Comparison of ENCODE assay signal across 1 cellular context in the genomic region with DNA sequence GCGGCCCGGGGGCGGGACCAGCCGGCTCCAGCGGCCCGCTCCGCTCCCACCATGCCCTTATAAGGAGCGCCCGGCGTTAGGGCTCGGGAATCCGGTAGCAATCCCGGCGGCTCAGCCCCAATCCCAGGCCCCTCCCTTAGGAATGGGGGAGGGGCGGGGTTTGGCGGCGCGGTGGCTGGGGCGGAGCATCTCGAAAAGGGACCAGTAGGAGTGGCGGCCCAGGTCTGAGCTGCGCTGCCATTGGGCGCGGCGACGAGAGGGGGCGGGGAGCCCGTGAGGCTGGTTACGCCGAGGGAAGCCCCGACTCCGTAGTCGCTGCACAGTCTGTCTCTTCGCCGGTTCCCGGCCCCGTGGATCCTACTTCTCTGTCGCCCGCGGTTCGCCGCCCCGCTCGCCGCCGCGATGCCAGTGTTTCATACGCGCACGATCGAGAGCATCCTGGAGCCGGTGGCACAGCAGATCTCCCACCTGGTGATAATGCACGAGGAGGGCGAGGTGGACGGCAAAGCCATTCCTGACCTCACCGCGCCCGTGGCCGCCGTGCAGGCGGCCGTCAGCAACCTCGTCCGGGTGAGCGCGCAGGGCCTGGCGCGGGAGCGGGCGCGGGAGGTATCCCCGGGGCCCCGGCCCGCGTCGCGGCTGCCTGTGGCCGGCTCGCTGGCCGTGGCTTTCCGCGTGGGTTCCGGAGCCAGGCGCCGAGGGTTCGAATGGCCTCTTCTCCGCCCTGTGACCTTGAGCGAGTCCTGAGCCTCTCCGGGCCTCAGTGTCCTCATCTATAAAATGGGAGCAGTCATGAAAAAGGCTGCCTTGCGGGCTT.
TF ChIP-seq lines count a peak whose summit lies in the region.

VCL (plus strand) TSS at position 311 of the 817 bp plus-strand sequence; CDS start at position 403, 92 bp downstream.

TF ChIP-seq in HepG2, 621 proteins besides CTCF, POLR2A, EP300 and RAD21 (continued from another document and continues in another):
- no peak for TF ChIP-seq MTERF4 (CRISPR knock-in tag; IDR thresholded peaks at IDR 0.05)
- TF ChIP-seq, protein P1, sequence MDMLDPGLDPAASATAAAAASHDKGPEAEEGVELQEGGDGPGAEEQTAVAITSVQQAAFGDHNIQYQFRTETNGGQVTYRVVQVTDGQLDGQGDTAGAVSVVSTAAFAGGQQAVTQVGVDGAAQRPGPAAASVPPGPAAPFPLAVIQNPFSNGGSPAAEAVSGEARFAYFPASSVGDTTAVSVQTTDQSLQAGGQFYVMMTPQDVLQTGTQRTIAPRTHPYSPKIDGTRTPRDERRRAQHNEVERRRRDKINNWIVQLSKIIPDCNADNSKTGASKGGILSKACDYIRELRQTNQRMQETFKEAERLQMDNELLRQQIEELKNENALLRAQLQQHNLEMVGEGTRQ (IDR thresholded peaks at IDR 0.05; ENCODE audit: low read depth, low read length): no peak
- TF ChIP-seq, protein P1 (CRISPR knock-in tag; IDR thresholded peaks at IDR 0.05; ENCODE audit: borderline replicate concordance): peak; percentile 97; the same call in 1 of the 2 replicates
- TF ChIP-seq MATR3 (CRISPR knock-in tag; IDR thresholded peaks at IDR 0.05): no peak
- TF ChIP-seq, protein P2, sequence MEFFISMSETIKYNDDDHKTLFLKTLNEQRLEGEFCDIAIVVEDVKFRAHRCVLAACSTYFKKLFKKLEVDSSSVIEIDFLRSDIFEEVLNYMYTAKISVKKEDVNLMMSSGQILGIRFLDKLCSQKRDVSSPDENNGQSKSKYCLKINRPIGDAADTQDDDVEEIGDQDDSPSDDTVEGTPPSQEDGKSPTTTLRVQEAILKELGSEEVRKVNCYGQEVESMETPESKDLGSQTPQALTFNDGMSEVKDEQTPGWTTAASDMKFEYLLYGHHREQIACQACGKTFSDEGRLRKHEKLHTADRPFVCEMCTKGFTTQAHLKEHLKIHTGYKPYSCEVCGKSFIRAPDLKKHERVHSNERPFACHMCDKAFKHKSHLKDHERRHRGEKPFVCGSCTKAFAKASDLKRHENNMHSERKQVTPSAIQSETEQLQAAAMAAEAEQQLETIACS (CRISPR knock-in tag; IDR thresholded peaks at IDR 0.05): peak; percentile 78
- TF ChIP-seq ZSCAN25 (CRISPR knock-in tag; IDR thresholded peaks at IDR 0.05): no peak
- peak; percentile 60; the same call in 1 of the 2 replicates for TF ChIP-seq MYC (CRISPR knock-in tag; IDR thresholded peaks at IDR 0.05; ENCODE audit: borderline replicate concordance)
- TF ChIP-seq ATF7-NPFF (CRISPR knock-in tag; IDR thresholded peaks at IDR 0.05; ENCODE audit: low read depth): 0 out of 2 replicates have a peak, but pooled peaks have one; percentile 46
- TF ChIP-seq ERF (CRISPR knock-in tag; IDR thresholded peaks at IDR 0.05): peak; percentile 13; the same call in 1 of the 2 replicates
- TF ChIP-seq NFYC (CRISPR knock-in tag; IDR thresholded peaks at IDR 0.05): peak; percentile 88
- peak; percentile 25; the same call in 1 of the 2 replicates for TF ChIP-seq KLF13 (CRISPR knock-in tag; IDR thresholded peaks at IDR 0.05)
- no peak for TF ChIP-seq ZNF10 (CRISPR knock-in tag; IDR thresholded peaks at IDR 0.05; ENCODE audit: borderline replicate concordance, low read depth)
- no peak for TF ChIP-seq ZNF496 (CRISPR knock-in tag; IDR thresholded peaks at IDR 0.05; ENCODE audit: insufficient replicate concordance)
- TF ChIP-seq, protein P3, sequence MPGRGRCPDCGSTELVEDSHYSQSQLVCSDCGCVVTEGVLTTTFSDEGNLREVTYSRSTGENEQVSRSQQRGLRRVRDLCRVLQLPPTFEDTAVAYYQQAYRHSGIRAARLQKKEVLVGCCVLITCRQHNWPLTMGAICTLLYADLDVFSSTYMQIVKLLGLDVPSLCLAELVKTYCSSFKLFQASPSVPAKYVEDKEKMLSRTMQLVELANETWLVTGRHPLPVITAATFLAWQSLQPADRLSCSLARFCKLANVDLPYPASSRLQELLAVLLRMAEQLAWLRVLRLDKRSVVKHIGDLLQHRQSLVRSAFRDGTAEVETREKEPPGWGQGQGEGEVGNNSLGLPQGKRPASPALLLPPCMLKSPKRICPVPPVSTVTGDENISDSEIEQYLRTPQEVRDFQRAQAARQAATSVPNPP (CRISPR knock-in tag; IDR thresholded peaks at IDR 0.05): 0 out of 2 replicates have a peak, but pooled peaks have one; percentile 32
- no peak; the same call in 1 of the 2 replicates for TF ChIP-seq ZNF543 (CRISPR knock-in tag; IDR thresholded peaks at IDR 0.05)
- no peak; the same call in 1 of the 2 replicates for TF ChIP-seq ZNF691 (CRISPR knock-in tag; IDR thresholded peaks at IDR 0.05; ENCODE audit: borderline replicate concordance, low read depth)
- TF ChIP-seq ZNF737 (CRISPR knock-in tag; IDR thresholded peaks at IDR 0.05; ENCODE audit: borderline replicate concordance): no peak
- TF ChIP-seq KDM2A (CRISPR knock-in tag; IDR thresholded peaks at IDR 0.05; ENCODE audit: borderline replicate concordance, low read depth): 0 out of 2 replicates have a peak, but pooled peaks have one; percentile 64
- TF ChIP-seq, protein P4, sequence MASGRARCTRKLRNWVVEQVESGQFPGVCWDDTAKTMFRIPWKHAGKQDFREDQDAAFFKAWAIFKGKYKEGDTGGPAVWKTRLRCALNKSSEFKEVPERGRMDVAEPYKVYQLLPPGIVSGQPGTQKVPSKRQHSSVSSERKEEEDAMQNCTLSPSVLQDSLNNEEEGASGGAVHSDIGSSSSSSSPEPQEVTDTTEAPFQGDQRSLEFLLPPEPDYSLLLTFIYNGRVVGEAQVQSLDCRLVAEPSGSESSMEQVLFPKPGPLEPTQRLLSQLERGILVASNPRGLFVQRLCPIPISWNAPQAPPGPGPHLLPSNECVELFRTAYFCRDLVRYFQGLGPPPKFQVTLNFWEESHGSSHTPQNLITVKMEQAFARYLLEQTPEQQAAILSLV (CRISPR knock-in tag; IDR thresholded peaks at IDR 0.05; ENCODE audit: borderline replicate concordance): peak; percentile 69; the same call in 1 of the 2 replicates
- TF ChIP-seq ZNF557 (CRISPR knock-in tag; IDR thresholded peaks at IDR 0.05): no peak
- peak; percentile 21; the same call in 1 of the 2 replicates for TF ChIP-seq ZBTB7B (CRISPR knock-in tag; IDR thresholded peaks at IDR 0.05)
- TF ChIP-seq ZNF576 (CRISPR knock-in tag; IDR thresholded peaks at IDR 0.05): no peak
- no peak for TF ChIP-seq NPAS2 (CRISPR knock-in tag; IDR thresholded peaks at IDR 0.05; ENCODE audit: borderline replicate concordance)
- TF ChIP-seq HNRNPL (IDR thresholded peaks at IDR 0.05; ENCODE audit: low read depth, low read length): no peak
- TF ChIP-seq, protein P5, sequence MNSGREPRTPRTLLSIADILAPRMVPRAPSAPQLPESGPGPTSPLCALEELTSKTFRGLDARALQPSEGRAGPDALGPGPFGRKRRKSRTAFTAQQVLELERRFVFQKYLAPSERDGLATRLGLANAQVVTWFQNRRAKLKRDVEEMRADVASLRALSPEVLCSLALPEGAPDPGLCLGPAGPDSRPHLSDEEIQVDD (CRISPR knock-in tag; IDR thresholded peaks at IDR 0.05; ENCODE audit: borderline replicate concordance): 0 out of 2 replicates have a peak, but pooled peaks have one; percentile 62
- peak; percentile 88; the same call in 1 of the 2 replicates for TF ChIP-seq ZMYM4 (CRISPR knock-in tag; IDR thresholded peaks at IDR 0.05)
- no peak for TF ChIP-seq HMG20A (CRISPR knock-in tag; IDR thresholded peaks at IDR 0.05; ENCODE audit: borderline replicate concordance)
- no peak for TF ChIP-seq SETDB1 (CRISPR knock-in tag; IDR thresholded peaks at IDR 0.05; ENCODE audit: borderline replicate concordance)
- TF ChIP-seq, protein P6, sequence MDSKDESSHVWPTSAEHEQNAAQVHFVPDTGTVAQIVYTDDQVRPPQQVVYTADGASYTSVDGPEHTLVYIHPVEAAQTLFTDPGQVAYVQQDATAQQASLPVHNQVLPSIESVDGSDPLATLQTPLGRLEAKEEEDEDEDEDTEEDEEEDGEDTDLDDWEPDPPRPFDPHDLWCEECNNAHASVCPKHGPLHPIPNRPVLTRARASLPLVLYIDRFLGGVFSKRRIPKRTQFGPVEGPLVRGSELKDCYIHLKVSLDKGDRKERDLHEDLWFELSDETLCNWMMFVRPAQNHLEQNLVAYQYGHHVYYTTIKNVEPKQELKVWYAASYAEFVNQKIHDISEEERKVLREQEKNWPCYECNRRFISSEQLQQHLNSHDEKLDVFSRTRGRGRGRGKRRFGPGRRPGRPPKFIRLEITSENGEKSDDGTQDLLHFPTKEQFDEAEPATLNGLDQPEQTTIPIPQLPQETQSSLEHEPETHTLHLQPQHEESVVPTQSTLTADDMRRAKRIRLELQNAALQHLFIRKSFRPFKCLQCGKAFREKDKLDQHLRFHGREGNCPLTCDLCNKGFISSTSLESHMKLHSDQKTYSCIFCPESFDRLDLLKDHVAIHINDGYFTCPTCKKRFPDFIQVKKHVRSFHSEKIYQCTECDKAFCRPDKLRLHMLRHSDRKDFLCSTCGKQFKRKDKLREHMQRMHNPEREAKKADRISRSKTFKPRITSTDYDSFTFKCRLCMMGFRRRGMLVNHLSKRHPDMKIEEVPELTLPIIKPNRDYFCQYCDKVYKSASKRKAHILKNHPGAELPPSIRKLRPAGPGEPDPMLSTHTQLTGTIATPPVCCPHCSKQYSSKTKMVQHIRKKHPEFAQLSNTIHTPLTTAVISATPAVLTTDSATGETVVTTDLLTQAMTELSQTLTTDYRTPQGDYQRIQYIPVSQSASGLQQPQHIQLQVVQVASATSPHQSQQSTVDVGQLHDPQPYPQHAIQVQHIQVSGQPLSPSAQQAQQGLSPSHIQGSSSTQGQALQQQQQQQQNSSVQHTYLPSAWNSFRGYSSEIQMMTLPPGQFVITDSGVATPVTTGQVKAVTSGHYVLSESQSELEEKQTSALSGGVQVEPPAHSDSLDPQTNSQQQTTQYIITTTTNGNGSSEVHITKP (CRISPR knock-in tag; IDR thresholded peaks at IDR 0.05; ENCODE audit: low read depth): no peak
- no peak for TF ChIP-seq JUN (CRISPR knock-in tag; IDR thresholded peaks at IDR 0.05)
- no peak for TF ChIP-seq NCOR1 (IDR thresholded peaks at IDR 0.05; ENCODE audit: borderline replicate concordance, low read length)
- no peak for TF ChIP-seq NR2F6 (IDR thresholded peaks at IDR 0.05)
- no peak for TF ChIP-seq NR2F6 (CRISPR knock-in tag; IDR thresholded peaks at IDR 0.05)
